ENCODE assay signal across 18 cellular contexts in genomic region chr10:125004571-125005311, GRCh38.
A peak's percentile ranks its signal among the peaks of the same experiment; 100 is the strongest.
DNase-seq lines count a peak whose midpoint lies in the region; ATAC-seq and TF ChIP-seq lines count a peak whose summit lies in the region.
"Had no signal": no experiment of that assay in that cellular context is flagged by ENCODE, and none has a peak within 500 bp of the region (broad histone marks: within the 10 kb centered on the region; RNA-seq: fewer than 3 reads in every experiment).

No MANE protein-coding gene starts in this region.

- no peak overlapping the region for H3K4me3 ChIP-seq in body of pancreas
- H3K4me3 ChIP-seq in tibial artery, result no peak overlapping the region
- H3K4me3 ChIP-seq: A549, GM12878 had no signal

- H3K9me3 Mint-ChIP-seq in activated T-cell treated with anti-CD3 and anti-CD28 coated beads, Interleukin-2, amount 50 U/mL, for 24 hours, result no peaks in the 10 kb centered on the region
- no peaks in the 10 kb centered on the region for H3K9me3 Mint-ChIP-seq in nephron progenitor cell
- no peaks in the 10 kb centered on the region for H3K9me3 Mint-ChIP-seq in activated T-helper 2 cell treated with anti-CD3 and anti-CD28 coated beads, Interferon-gamma antibody, Interleukin-2, Interleukin-4, amounts not matched to agents 10 μg/mL and 5 μg/mL and 100 μg/mL, durations not matched to agents 14 hours and 24 hours and 36 hours
- H3K9me3 Mint-ChIP-seq: mesothelial cell of epicardium had no signal

- H3K27me3 Mint-ChIP-seq in activated T-cell treated with anti-CD3 and anti-CD28 coated beads, Interleukin-2, amount 50 U/mL, for 24 hours, result peaks cover 3% of the 10 kb centered on the region
- no peaks in the 10 kb centered on the region for H3K27me3 Mint-ChIP-seq in nephron progenitor cell (ENCODE audit: low read depth, poor library complexity)
- H3K27me3 Mint-ChIP-seq in activated T-helper 2 cell treated with anti-CD3 and anti-CD28 coated beads, Interferon-gamma antibody, Interleukin-2, Interleukin-4, amounts not matched to agents 10 μg/mL and 5 μg/mL and 100 μg/mL, durations not matched to agents 14 hours and 24 hours and 36 hours (ENCODE audit: low read depth), result no peaks in the 10 kb centered on the region

- no peak overlapping the region for H3K27ac ChIP-seq in body of pancreas
- peak overlapping the region in 1 of 2 donors; percentile 24 for H3K27ac ChIP-seq in tibial artery
- H3K27ac ChIP-seq: A549, neutrophil had no signal

- no peak for TF ChIP-seq POLR2A in body of pancreas (IDR thresholded peaks at IDR 0.05)

- no peaks in the 10 kb centered on the region for H3K36me3 Mint-ChIP-seq in activated T-cell treated with anti-CD3 and anti-CD28 coated beads, Interleukin-2, amount 50 U/mL, for 24 hours (ENCODE audit: low read depth)
- H3K36me3 Mint-ChIP-seq in nephron progenitor cell (ENCODE audit: low read depth), result peaks cover 22% of the 10 kb centered on the region
- H3K36me3 Mint-ChIP-seq in activated T-helper 2 cell treated with anti-CD3 and anti-CD28 coated beads, Interferon-gamma antibody, Interleukin-2, Interleukin-4, amounts not matched to agents 10 μg/mL and 5 μg/mL and 100 μg/mL, durations not matched to agents 14 hours and 24 hours and 36 hours (ENCODE audit: low read depth), result no peaks in the 10 kb centered on the region
- H3K36me3 Mint-ChIP-seq: mesothelial cell of epicardium had no signal

- no peak overlapping the region for H3K27ac Mint-ChIP-seq in activated T-cell treated with anti-CD3 and anti-CD28 coated beads, Interleukin-2, amount 50 U/mL, for 24 hours
- peak overlapping the region; percentile 95 for H3K27ac Mint-ChIP-seq in nephron progenitor cell
- no peak overlapping the region for H3K27ac Mint-ChIP-seq in activated T-helper 2 cell treated with anti-CD3 and anti-CD28 coated beads, Interferon-gamma antibody, Interleukin-2, Interleukin-4, amounts not matched to agents 10 μg/mL and 5 μg/mL and 100 μg/mL, durations not matched to agents 14 hours and 24 hours and 36 hours
- H3K27ac Mint-ChIP-seq: mesothelial cell of epicardium had no signal

- TF ChIP-seq CTCF in body of pancreas (IDR thresholded peaks at IDR 0.05), result no peak
- no peak for TF ChIP-seq CTCF in nephron progenitor cell (IDR thresholded peaks at IDR 0.05)
- no peak for TF ChIP-seq CTCF in tibial artery (IDR thresholded peaks at IDR 0.05)

- H3K9me3 ChIP-seq in body of pancreas (no peaks in the 10 kb centered on the region), tibial artery (no peaks in the 10 kb centered on the region)
- H3K9me3 ChIP-seq: A549, neutrophil had no signal

- no peak overlapping the region for H3K4me3 Mint-ChIP-seq in activated T-cell treated with anti-CD3 and anti-CD28 coated beads, Interleukin-2, amount 50 U/mL, for 24 hours
- no peak overlapping the region for H3K4me3 Mint-ChIP-seq in nephron progenitor cell
- H3K4me3 Mint-ChIP-seq in activated T-helper 2 cell treated with anti-CD3 and anti-CD28 coated beads, Interferon-gamma antibody, Interleukin-2, Interleukin-4, amounts not matched to agents 10 μg/mL and 5 μg/mL and 100 μg/mL, durations not matched to agents 14 hours and 24 hours and 36 hours (ENCODE audit: low read depth), result no peak overlapping the region
- H3K4me3 Mint-ChIP-seq: CD14-positive monocyte, mesothelial cell of epicardium had no signal

- WGBS in body of pancreas, 2 donors, result 92 to 94% methylated on average over 12 to 19 of the region's 19 CpGs

- no peaks in the 10 kb centered on the region for H3K27me3 ChIP-seq in body of pancreas
- H3K27me3 ChIP-seq in tibial artery, result no peaks in the 10 kb centered on the region
- H3K27me3 ChIP-seq: neutrophil had no signal

- H3K4me1 Mint-ChIP-seq in activated T-cell treated with anti-CD3 and anti-CD28 coated beads, Interleukin-2, amount 50 U/mL, for 24 hours (ENCODE audit: low read depth), result no peaks in the 10 kb centered on the region
- peaks cover 38% of the 10 kb centered on the region for H3K4me1 Mint-ChIP-seq in nephron progenitor cell
- no peaks in the 10 kb centered on the region for H3K4me1 Mint-ChIP-seq in activated T-helper 2 cell treated with anti-CD3 and anti-CD28 coated beads, Interferon-gamma antibody, Interleukin-2, Interleukin-4, amounts not matched to agents 10 μg/mL and 5 μg/mL and 100 μg/mL, durations not matched to agents 14 hours and 24 hours and 36 hours (ENCODE audit: low read depth)
- H3K4me1 Mint-ChIP-seq: CD14-positive monocyte had no signal

- H3K36me3 ChIP-seq in body of pancreas (replicated peaks in 1 of 2; ENCODE audit: insufficient read depth in 1 of 2, low read depth in 2 of 2), result no peaks in the 10 kb centered on the region
- H3K36me3 ChIP-seq in tibial artery, result peaks cover 5 to 35% (median 17%) of the 10 kb centered on the region in 3 donors

- no peak for ATAC-seq in body of pancreas
- ATAC-seq in GM18520 (IDR thresholded peaks at IDR 0.05; ENCODE audit: unreplicated experiment), result no peak
- ATAC-seq: PC-3 had no signal

- H3K4me1 ChIP-seq in body of pancreas (peaks cover 42% of the 10 kb centered on the region), tibial artery (peaks cover 0 to 91% (median 70%) of the 10 kb centered on the region in 4 donors)
- H3K4me1 ChIP-seq: A549 had no signal

- intact Hi-C loops in body of pancreas (cut with DNase I), result no loop called here
- intact Hi-C loops in tibial artery (cut with DNase I; ENCODE audit: low total_unique reads), result loop anchor here (5.0 to 10.0 kb wide), 2 partner anchors 58 to 150 kb away; no protein-coding TSS in a partner anchor
- intact Hi-C loops in activated T-helper 2 cell treated with anti-CD3 and anti-CD28 coated beads, Interferon-gamma antibody, Interleukin-2, Interleukin-4, amounts not matched to agents 10 μg/mL and 5 μg/mL and 100 μg/mL, durations not matched to agents 14 hours and 24 hours and 36 hours (cut with micrococcal nuclease), result no loop called here

- peak; percentile 5 for DNase-seq in activated T-cell treated with anti-CD3 and anti-CD28 coated beads, Interleukin-2, amount 50 U/mL, for 24 hours
- DNase-seq in activated T-cell treated with anti-CD3 and anti-CD28 coated beads, Interleukin-2, amount 50 U/mL, for 48 hours, result no peak
- DNase-seq in body of pancreas, result peak in 3 of 4 donors; percentile 3 to 11 (median 8)
- no peak for DNase-seq in nephron progenitor cell
- DNase-seq in tibial artery, result peak; percentile 16 to 62
- DNase-seq in activated T-helper 2 cell treated with anti-CD3 and anti-CD28 coated beads, Interferon-gamma antibody, Interleukin-2, Interleukin-4, amounts not matched to agents 10 μg/mL and 5 μg/mL and 100 μg/mL, durations not matched to agents 14 hours and 24 hours and 36 hours (ENCODE audit: low spot score), result no peak
- no peak for DNase-seq in AG20443 (ENCODE audit: low spot score)
- DNase-seq: activated gamma-delta T cell treated with Interleukin-2 at 50 U/mL for 16 hours; GDM1; hippocampal formation; PC-3; stimulated activated CD4-positive, alpha-beta T cell treated with anti-CD3 and anti-CD28 coated beads, Interleukin-1b, Interleukin-23, amount 100 ng/mL, for 48 hours had no signal

Comparison
In these comparisons a context has a peak if more than half of its experiments do, and no peak if none do; other contexts are left out.
1. DNase-seq: peak in activated T-cell treated with anti-CD3 and anti-CD28 coated beads, Interleukin-2, amount 50 U/mL, for 24 hours (single experiment), body of pancreas (3 of 4) and tibial artery (2 of 2); none in activated T-cell treated with anti-CD3 and anti-CD28 coated beads, Interleukin-2, amount 50 U/mL, for 48 hours (0 of 2), nephron progenitor cell (single experiment), activated T-helper 2 cell treated with anti-CD3 and anti-CD28 coated beads, Interferon-gamma antibody, Interleukin-2, Interleukin-4, amounts not matched to agents 10 μg/mL and 5 μg/mL and 100 μg/mL, durations not matched to agents 14 hours and 24 hours and 36 hours (single experiment) and AG20443 (single experiment).